Comparison of ENCODE assay signal across 11 cellular contexts in genomic region chr10:100760726-100761125, GRCh38. TPM values are rescaled to one million over a fixed set of nuclear protein-coding genes. Genes with fewer than 3 reads are reported as not detected.
"Had no signal": no experiment of that assay in that cellular context is flagged by ENCODE, and none has a peak within 500 bp of the region (broad histone marks: within the 10 kb centered on the region; RNA-seq: fewer than 3 reads in every experiment).

No MANE protein-coding gene starts in this region.

- ATAC-seq: HCT116, HepG2 had no signal

- H3K9me3 ChIP-seq: HAP-1 had no signal

- DNase-seq: GOT3, H7, KBM-7 had no signal

- H3K9ac ChIP-seq: KMS-11 had no signal

- H3K36me3 ChIP-seq: HAP-1 had no signal

- H3K4me2 ChIP-seq: KMS-11 had no signal

- H3K27ac ChIP-seq: HL-60, KMS-11 had no signal

- H3K4me3 ChIP-seq: HAP-1 had no signal

- H3K4me1 ChIP-seq: HAP-1 had no signal

RNA-seq across cellular contexts. Expression of gene PAX2, which starts 15.3 kb away (rescaled TPM):
- total RNA-seq: H4, HepG2, HT1080 had no signal
- polyA plus RNA-seq: HepG2, IgD-negative memory B cell had no signal
